ENCODE assay signal across 8 cellular contexts in genomic region chr9:76658510-76659231, GRCh38.
DNase-seq lines count a peak whose midpoint lies in the region; ATAC-seq, FAIRE-seq and TF ChIP-seq lines count a peak whose summit lies in the region.

No MANE protein-coding gene starts in this region.

- H3K4me3 Mint-ChIP-seq in activated T-cell treated with anti-CD3 and anti-CD28 coated beads, Interleukin-2, amount 50 U/mL, for 4 hours: no peak overlapping the region
- H3K4me3 Mint-ChIP-seq in stimulated activated naive CD8-positive, alpha-beta T cell treated with anti-CD3 and anti-CD28 coated beads, Interleukin-15, Interleukin-2, amounts not matched to agents 100 ng/mL and 50 ng/mL, for 24 hours: no peak overlapping the region

- H3K9me3 Mint-ChIP-seq in activated T-cell treated with anti-CD3 and anti-CD28 coated beads, Interleukin-2, amount 50 U/mL, for 4 hours: no peaks in the 10 kb centered on the region
- no peaks in the 10 kb centered on the region for H3K9me3 Mint-ChIP-seq in stimulated activated naive CD8-positive, alpha-beta T cell treated with anti-CD3 and anti-CD28 coated beads, Interleukin-15, Interleukin-2, amounts not matched to agents 100 ng/mL and 50 ng/mL, for 24 hours

- peak overlapping the region; percentile 56 for H3K27ac Mint-ChIP-seq in stimulated activated naive CD8-positive, alpha-beta T cell treated with anti-CD3 and anti-CD28 coated beads, Interleukin-15, Interleukin-2, amounts not matched to agents 100 ng/mL and 50 ng/mL, for 24 hours

- peak; percentile 63 to 72 for ATAC-seq in activated T-cell treated with anti-CD3 and anti-CD28 coated beads, Interleukin-2, amount 50 U/mL, for 4 hours
- ATAC-seq in left ventricle myocardium superior: peak; percentile 79

- no peaks in the 10 kb centered on the region for H3K27me3 Mint-ChIP-seq in activated T-cell treated with anti-CD3 and anti-CD28 coated beads, Interleukin-2, amount 50 U/mL, for 4 hours (ENCODE audit: low read depth)
- peaks cover 4% of the 10 kb centered on the region for H3K27me3 Mint-ChIP-seq in stimulated activated naive CD8-positive, alpha-beta T cell treated with anti-CD3 and anti-CD28 coated beads, Interleukin-15, Interleukin-2, amounts not matched to agents 100 ng/mL and 50 ng/mL, for 24 hours

- intact Hi-C loops in left ventricle myocardium superior (cut with micrococcal nuclease): loop anchor here (5.0 kb wide), 1 partner anchor 211 kb away; no protein-coding TSS in a partner anchor

- DNase-seq in activated T-cell treated with anti-CD3 and anti-CD28 coated beads, Interleukin-2, amount 50 U/mL, for 4 hours: no peak
- DNase-seq in activated T-cell treated with anti-CD3 and anti-CD28 coated beads for 4 hours: no peak
- DNase-seq in HCEC 1CT: peak; percentile 69
- peak; percentile 37 for DNase-seq in LoVo (ENCODE audit: low spot score)
- no peak for DNase-seq in left ventricle myocardium superior
- no peak for DNase-seq in frontal cortex (ENCODE audit: low spot score in 2 of 2)

- H3K4me1 Mint-ChIP-seq in activated T-cell treated with anti-CD3 and anti-CD28 coated beads, Interleukin-2, amount 50 U/mL, for 4 hours (ENCODE audit: low read depth): peaks cover 30% of the 10 kb centered on the region
- H3K4me1 Mint-ChIP-seq in stimulated activated naive CD8-positive, alpha-beta T cell treated with anti-CD3 and anti-CD28 coated beads, Interleukin-15, Interleukin-2, amounts not matched to agents 100 ng/mL and 50 ng/mL, for 24 hours (ENCODE audit: low read depth): peaks cover 39% of the 10 kb centered on the region

- no peaks in the 10 kb centered on the region for H3K36me3 Mint-ChIP-seq in activated T-cell treated with anti-CD3 and anti-CD28 coated beads, Interleukin-2, amount 50 U/mL, for 4 hours (ENCODE audit: insufficient read depth)
- H3K36me3 Mint-ChIP-seq in stimulated activated naive CD8-positive, alpha-beta T cell treated with anti-CD3 and anti-CD28 coated beads, Interleukin-15, Interleukin-2, amounts not matched to agents 100 ng/mL and 50 ng/mL, for 24 hours (ENCODE audit: low read depth): no peaks in the 10 kb centered on the region

- peak overlapping the region; percentile 89 for H3K27ac ChIP-seq in VCaP

- FAIRE-seq in frontal cortex (lab: Jason Lieb, UNC): no peak

- peak; percentile 74 for TF ChIP-seq CTCF in VCaP (conservative IDR thresholded peaks at IDR 0.05)

Comparison
In these comparisons a context has a peak if more than half of its experiments do, and no peak if none do; other contexts are left out.
1. DNase-seq: peak in HCEC 1CT (single experiment) and LoVo (single experiment); none in activated T-cell treated with anti-CD3 and anti-CD28 coated beads, Interleukin-2, amount 50 U/mL, for 4 hours (single experiment), activated T-cell treated with anti-CD3 and anti-CD28 coated beads for 4 hours (single experiment), left ventricle myocardium superior (single experiment) and frontal cortex (0 of 2).